Comparison of ENCODE assay signal across 12 cellular contexts in genomic region chr4:100100985-100101384, GRCh38.
DNase-seq lines count a peak whose midpoint lies in the region; ATAC-seq, FAIRE-seq and TF ChIP-seq lines count a peak whose summit lies in the region.
"Had no signal": no experiment of that assay in that cellular context is flagged by ENCODE, and none has a peak within 500 bp of the region (broad histone marks: within the 10 kb centered on the region; RNA-seq: fewer than 3 reads in every experiment).

No MANE protein-coding gene starts in this region.

- no peak for TF ChIP-seq CTCF in H1 (IDR thresholded peaks at IDR 0.05; ENCODE audit: control extremely low read depth in 1 of 3, insufficient read depth in 1 of 3, low read depth in 1 of 3, low read length in 3 of 3)
- TF ChIP-seq CTCF in chondrocyte (IDR thresholded peaks at IDR 0.05), result no peak
- TF ChIP-seq CTCF in RWPE1 (conservative IDR thresholded peaks at IDR 0.05; ENCODE audit: low read depth), result no peak
- TF ChIP-seq CTCF in GM10248 (IDR thresholded peaks at IDR 0.05; ENCODE audit: control extremely low read depth, extremely low read depth, low read depth, missing control alignments), result no peak

- H3K4me3 ChIP-seq in H1 (ENCODE audit: extremely low read depth in 1 of 4, insufficient read depth in 2 of 4, low read depth in 3 of 4, low read length in 4 of 4), result no peak overlapping the region
- H3K4me3 ChIP-seq: left ventricle myocardium inferior had no signal

- H3K4me2 ChIP-seq in H1 (ENCODE audit: insufficient read depth in 1 of 2, low read depth in 2 of 2, low read length in 2 of 2), result no peak overlapping the region

- H3K36me3 ChIP-seq in H1 (ENCODE audit: control insufficient read depth in 2 of 4, insufficient read depth in 4 of 4, low read length in 3 of 4), result no peaks in the 10 kb centered on the region
- H3K36me3 ChIP-seq: left ventricle myocardium inferior had no signal

- peaks cover 5% of the 10 kb centered on the region for H3K4me1 Mint-ChIP-seq in chondrocyte (ENCODE audit: low read depth)

- H2AK5ac ChIP-seq in H1 (ENCODE audit: low read depth, low read length), result no peak overlapping the region

- H3K9me3 Mint-ChIP-seq in chondrocyte (ENCODE audit: low read depth), result no peaks in the 10 kb centered on the region

- TF ChIP-seq RAD21 in H1 (IDR thresholded peaks at IDR 0.05 in 1 of 2, conservative IDR thresholded peaks at IDR 0.05 in 1 of 2; ENCODE audit: low read depth in 2 of 2, low read length in 2 of 2), result no peak

- H2BK120ac ChIP-seq in H1 (replicated peaks; ENCODE audit: low read depth, low read length), result no peak overlapping the region

- H3K27me3 ChIP-seq in H1 (replicated peaks in 1 of 4; ENCODE audit: control insufficient read depth in 3 of 4, extremely low read depth in 1 of 4, insufficient read depth in 3 of 4, low read length in 3 of 4), result no peaks in the 10 kb centered on the region

- no peak overlapping the region for H3K4ac ChIP-seq in H1 (replicated peaks; ENCODE audit: insufficient read length, low read depth, low read length)

- H2BK12ac ChIP-seq in H1 (ENCODE audit: low read depth, low read length), result no peak overlapping the region

- no peak overlapping the region for H3K4me3 Mint-ChIP-seq in chondrocyte (ENCODE audit: unreplicated experiment)

- H3K9me3 ChIP-seq in H1 (ENCODE audit: insufficient read depth in 2 of 2, low read depth in 1 of 2, low read length in 1 of 2), result no peaks in the 10 kb centered on the region
- H3K9me3 ChIP-seq: left ventricle myocardium inferior had no signal

- no peaks in the 10 kb centered on the region for H3K23me2 ChIP-seq in H1 (ENCODE audit: low read depth, low read length)

- no peak overlapping the region for H3K18ac ChIP-seq in H1 (ENCODE audit: extremely low read depth, low read length)

- H4K8ac ChIP-seq in H1 (ENCODE audit: extremely low read depth, insufficient read depth, low read length), result no peak overlapping the region

- TF ChIP-seq POLR2A in H1 (IDR thresholded peaks at IDR 0.05; ENCODE audit: control extremely low read depth in 1 of 2, low read depth in 2 of 2, low read length in 2 of 2), result no peak

- H3K36me3 Mint-ChIP-seq in chondrocyte (ENCODE audit: low read depth), result no peaks in the 10 kb centered on the region

- no peak overlapping the region for H3K9ac ChIP-seq in H1 (replicated peaks in 1 of 4; ENCODE audit: extremely low read depth in 1 of 4, low read depth in 3 of 4, low read length in 3 of 4)

- CTCF ChIA-PET in H1 (lab: Charles Lee; ENCODE audit: partially characterized antibody) (interaction anchor here (0.5 to 1.0 kb wide), 2 partner anchors 82 to 103 kb away, joined by 3 read pairs; no protein-coding TSS in a partner anchor), RWPE1 (lab: Yijun Ruan, JAX) (no interaction called here), GM10248 (lab: Yijun Ruan, JAX) (interaction anchor here (7.2 to 9.8 kb wide), 2 partner anchors 7 to 21 kb away, joined by 90 to 169 read pairs; no protein-coding TSS in a partner anchor)

- DNase-seq in H1 (ENCODE audit: low read depth in 1 of 2, low spot score in 2 of 2) (no peak), chondrocyte (ENCODE audit: low spot score) (no peak), RWPE1 (ENCODE audit: low spot score) (no peak), GM10248 (ENCODE audit: extremely low spot score) (no peak)
- no peak for DNase-seq in activated CD8-positive, alpha-beta memory T cell treated with anti-CD3 and anti-CD28 coated beads, Interleukin-2, amount 50 U/mL, for 4 hours
- DNase-seq: anterior cingulate cortex, COR-L47, left ventricle myocardium inferior, NCI-H510A had no signal

- no peaks in the 10 kb centered on the region for H3K79me2 ChIP-seq in H1 (ENCODE audit: control insufficient read depth in 1 of 2, insufficient read depth in 2 of 2, low read length in 2 of 2)

- H3K27ac ChIP-seq in H1 (ENCODE audit: low read depth, low read length) (no peak overlapping the region), RWPE1 (no peak overlapping the region)
- H3K27ac ChIP-seq: left ventricle myocardium inferior had no signal

- H3K14ac ChIP-seq in H1 (ENCODE audit: insufficient read length), result no peak overlapping the region

- no peak overlapping the region for H2BK15ac ChIP-seq in H1 (ENCODE audit: low read length)

- 57% methylated on average over 3 of the region's 3 CpGs; no CpG with 5 or more reads in 1 of the 2 experiments for WGBS in H1 (ENCODE audit: extremely low coverage in 1 of 2, insufficient coverage in 1 of 2, insufficient read length in 1 of 2, insufficient replicate concordance in 2 of 2, low coverage in 1 of 2, low lambda C conversion rate in 2 of 2, missing lambda C conversion rate in 1 of 2), 2 experiments

- no peak overlapping the region for H4K5ac ChIP-seq in H1 (ENCODE audit: insufficient read length, low read depth, low read length)

- peak; percentile 36 for FAIRE-seq in H1 (lab: Jason Lieb, UNC)

- H3K56ac ChIP-seq in H1 (replicated peaks; ENCODE audit: insufficient read length, low read depth, low read length), result no peak overlapping the region

- peak overlapping the region; percentile 55 for H2AFZ ChIP-seq in H1 (ENCODE audit: low read length)

- H3K79me1 ChIP-seq in H1 (ENCODE audit: low read depth, low read length), result no peaks in the 10 kb centered on the region

- no peak overlapping the region for H4K91ac ChIP-seq in H1 (replicated peaks; ENCODE audit: insufficient read length, low read length)

- no peaks in the 10 kb centered on the region for H3K27me3 Mint-ChIP-seq in chondrocyte (ENCODE audit: low read depth)

- H2BK5ac ChIP-seq in H1 (ENCODE audit: low read depth, low read length), result no peak overlapping the region

- H2BK20ac ChIP-seq in H1 (ENCODE audit: low read length), result no peak overlapping the region

- H3K27ac Mint-ChIP-seq in chondrocyte (ENCODE audit: unreplicated experiment), result no peak overlapping the region

- H3K23ac ChIP-seq in H1 (ENCODE audit: insufficient read length), result no peak overlapping the region

- ATAC-seq in GM18499 (IDR thresholded peaks at IDR 0.05; ENCODE audit: insufficient read depth, unreplicated experiment) (peak; percentile 60), GM21360 (IDR thresholded peaks at IDR 0.05; ENCODE audit: unreplicated experiment) (peak; percentile 67), HG03354 (IDR thresholded peaks at IDR 0.05; ENCODE audit: poor library complexity, severe bottlenecking, unreplicated experiment) (peak; percentile 58)

- peaks cover 0 to 2% (median under 1%) of the 10 kb centered on the region in 4 experiments; a peak in 1 of 7 replicates for H3K4me1 ChIP-seq in H1 (replicated peaks in 1 of 4; ENCODE audit: control insufficient read depth in 3 of 4, insufficient read depth in 4 of 4, low read length in 3 of 4)

- POLR2A ChIA-PET in H1 (lab: Charles Lee; ENCODE audit: partially characterized antibody), result interaction anchor here (1.9 kb wide), 1 partner anchor 152 kb away, joined by 5 read pairs; no protein-coding TSS in a partner anchor
- POLR2A ChIA-PET in RWPE1 (lab: Yijun Ruan, JAX; ENCODE audit: low non-redundant PET), result no interaction called here
- POLR2A ChIA-PET in GM10248 (lab: Yijun Ruan, JAX), result no interaction called here

- H4K20me1 ChIP-seq in H1 (replicated peaks in 1 of 2; ENCODE audit: control insufficient read depth in 1 of 2, insufficient read depth in 2 of 2, low read length in 2 of 2), result no peaks in the 10 kb centered on the region

- peak in 1 of 2 experiments; percentile 29; a peak in 1 of 3 replicates for TF ChIP-seq EP300 in H1 (IDR thresholded peaks at IDR 0.05; ENCODE audit: borderline replicate concordance in 1 of 2, low read depth in 2 of 2, low read length in 2 of 2)

TF ChIP-seq in H1, 55 proteins besides CTCF, POLR2A, EP300 and RAD21 (continues in another document):
- TF ChIP-seq POLR2AphosphoS5 (IDR thresholded peaks at IDR 0.05; ENCODE audit: low read depth, low read length), result no peak
- TF ChIP-seq CBX8 (IDR thresholded peaks at IDR 0.05; ENCODE audit: borderline replicate concordance, low read depth, low read length), result no peak
- no peak for TF ChIP-seq RBBP5 (IDR thresholded peaks at IDR 0.05; ENCODE audit: borderline replicate concordance, low read depth, low read length)
- no peak for TF ChIP-seq SUZ12 (IDR thresholded peaks at IDR 0.05; ENCODE audit: low read length)
- no peak for TF ChIP-seq RNF2 (IDR thresholded peaks at IDR 0.05; ENCODE audit: borderline replicate concordance, low read depth, low read length, missing control alignments, poor library complexity, severe bottlenecking)
- TF ChIP-seq E2F6 (IDR thresholded peaks at IDR 0.05), result no peak
- no peak for TF ChIP-seq TCF12 (IDR thresholded peaks at IDR 0.05; ENCODE audit: low read depth, low read length)
- no peak for TF ChIP-seq EGR1 (IDR thresholded peaks at IDR 0.05; ENCODE audit: borderline replicate concordance, low read depth, low read length)
- peak; percentile 60 for TF ChIP-seq CTBP2 (IDR thresholded peaks at IDR 0.05; ENCODE audit: borderline replicate concordance, insufficient read depth, insufficient read length, low read length)
- no peak; the same call in 1 of the 2 replicates for TF ChIP-seq KDM1A (IDR thresholded peaks at IDR 0.05; ENCODE audit: borderline replicate concordance, low read length)
- no peak for TF ChIP-seq HDAC2 (IDR thresholded peaks at IDR 0.05; ENCODE audit: borderline replicate concordance in 1 of 2, low read depth in 2 of 2, low read length in 2 of 2)
- no peak for TF ChIP-seq BRCA1 (IDR thresholded peaks at IDR 0.05; ENCODE audit: low read depth, low read length)
- no peak for TF ChIP-seq SP2 (IDR thresholded peaks at IDR 0.05; ENCODE audit: low read length)
- TF ChIP-seq KDM5A (IDR thresholded peaks at IDR 0.05; ENCODE audit: low read length), result no peak
- 0 out of 2 replicates have a peak, but pooled peaks have one; percentile 47 for TF ChIP-seq YY1 (IDR thresholded peaks at IDR 0.05; ENCODE audit: low read depth, low read length)
- TF ChIP-seq BCL11A (IDR thresholded peaks at IDR 0.05; ENCODE audit: low read depth in 2 of 2, low read length in 2 of 2), result peak in 1 of 2 experiments; percentile 28
- TF ChIP-seq TEAD4 (IDR thresholded peaks at IDR 0.05; ENCODE audit: low read depth, low read length), result peak; percentile 80; the same call in 1 of the 2 replicates
- no peak for TF ChIP-seq TAF1 (IDR thresholded peaks at IDR 0.05; ENCODE audit: low read depth, low read length)
- peak; percentile 70 for TF ChIP-seq NANOG (IDR thresholded peaks at IDR 0.05; ENCODE audit: insufficient read depth, low read depth, low read length, poor library complexity, severe bottlenecking)
- TF ChIP-seq SP4 (IDR thresholded peaks at IDR 0.05; ENCODE audit: low read length), result no peak
